ENCODE assay signal across 8 cellular contexts in genomic region chr22:37686002-37686982, GRCh38. TPM values are rescaled to one million over a fixed set of nuclear protein-coding genes. Genes with fewer than 3 reads are reported as not detected.
DNase-seq lines count a peak whose midpoint lies in the region; ATAC-seq and TF ChIP-seq lines count a peak whose summit lies in the region.

TSS of gene NOL12 (plus strand) at chr22:37686343. CDS start at chr22:37686393, 50 bp downstream.

- H3K27me3 Mint-ChIP-seq in HFFc6 (ENCODE audit: insufficient read depth) (peaks cover 4% of the 10 kb centered on the region; the same call in 1 of the 2 replicates), T-cell (no peaks in the 10 kb centered on the region)

- H3K36me3 ChIP-seq in heart left ventricle (peaks cover 0 to 35% (median 30%) of the 10 kb centered on the region in 9 donors), upper lobe of right lung (peaks cover 24% of the 10 kb centered on the region)

- H3K4me1 Mint-ChIP-seq in HFFc6 (ENCODE audit: low read depth) (peaks cover 29% of the 10 kb centered on the region), T-cell (peaks cover 32 to 33% (median 33%) of the 10 kb centered on the region in 3 donors)

- H3K27ac ChIP-seq in adipose tissue (ENCODE audit: low read depth, low read length), result no peak within 1 kb of the TSS
- H3K27ac ChIP-seq in heart left ventricle, result peak within 1 kb of the TSS; percentile 59 to 97 (median 90)
- peak within 1 kb of the TSS; percentile 93 for H3K27ac ChIP-seq in upper lobe of right lung

- CTCF ChIA-PET in T-cell (lab: Charles Lee), result interaction anchor here (0.6 to 1.3 kb wide), 8 partner anchors 9 to 94 kb away, joined by 3 to 7 read pairs (median 4); partner anchors contain the start of genes GGA1 (in 1 of the 2) and PDXP (in 1 of the 2)

- TF ChIP-seq POLR2A in heart left ventricle (IDR thresholded peaks at IDR 0.05), result no peak

- H3K4me1 ChIP-seq in heart left ventricle, result peaks cover 4 to 28% (median 17%) of the 10 kb centered on the region in 12 donors
- peaks cover 14% of the 10 kb centered on the region for H3K4me1 ChIP-seq in upper lobe of right lung

- peak; percentile 33; the same call in 1 of the 2 replicates for TF ChIP-seq CTCF in HFFc6 (IDR thresholded peaks at IDR 0.05)
- TF ChIP-seq CTCF in heart left ventricle (IDR thresholded peaks at IDR 0.05), result peak in 2 of 12 donors; percentile 7 to 41
- TF ChIP-seq CTCF in upper lobe of right lung (IDR thresholded peaks at IDR 0.05), result no peak

- H3K27me3 ChIP-seq in heart left ventricle (no peaks in the 10 kb centered on the region), upper lobe of right lung (no peaks in the 10 kb centered on the region)

- H3K36me3 Mint-ChIP-seq in HFFc6 (ENCODE audit: low read depth), result peaks cover 16% of the 10 kb centered on the region
- peaks cover 22% of the 10 kb centered on the region for H3K36me3 Mint-ChIP-seq in T-cell

- H3K4me3 Mint-ChIP-seq in HFFc6 (peak within 1 kb of the TSS; percentile 100), T-cell (peak within 1 kb of the TSS; percentile 93 to 96 (median 94))

- DNase-seq in GF-D8 (lab: John Stamatoyannopoulos, UW) (peak; percentile 66), HFFc6 (peak; percentile 73), NCI-H1105 (lab: John Stamatoyannopoulos, UW) (peak; percentile 69), T-cell (peak; percentile 54 to 83 (median 69)), heart left ventricle (peak; percentile 83 to 90 (median 85)), posterior vena cava (ENCODE audit: low spot score) (peak; percentile 94), upper lobe of right lung (peak; percentile 89)

- H3K9me3 Mint-ChIP-seq in HFFc6 (no peaks in the 10 kb centered on the region), T-cell (no peaks in the 10 kb centered on the region)

- POLR2A ChIA-PET in T-cell (lab: Charles Lee), result interaction anchor here (0.6 to 1.0 kb wide), 2 partner anchors 9 to 13 kb away, joined by 3 read pairs; no protein-coding TSS in a partner anchor

- H3K27ac Mint-ChIP-seq in HFFc6, result peak within 1 kb of the TSS; percentile 84
- peak within 1 kb of the TSS; percentile 92 to 95 for H3K27ac Mint-ChIP-seq in T-cell

- intact Hi-C loops in heart left ventricle (cut with DNase I) (loop anchor here in 6 of 10 donors (5.0 to 10.0 kb wide), 5 partner anchors 39 to 109 kb away; no protein-coding TSS in a partner anchor), posterior vena cava (cut with DNase I) (no loop called here), upper lobe of right lung (cut with DNase I) (loop anchor here (10.0 kb wide), 1 partner anchor 51 kb away; the partner anchor contains the start of gene SH3BP1)

- WGBS in adipose tissue, 3 donors, result 2 to 3% (median 2%) methylated on average over 58 to 62 of the region's 62 CpGs
- 2 to 3% (median 3%) methylated on average over 59 to 62 of the region's 62 CpGs for WGBS in heart left ventricle, 4 donors

- H3K9me3 ChIP-seq in heart left ventricle (no peaks in the 10 kb centered on the region), upper lobe of right lung (no peaks in the 10 kb centered on the region)

- ATAC-seq in T-cell (replicated peaks in 1 of 4) (peak; percentile 91 to 94 (median 92)), heart left ventricle (peak; percentile 79 to 96 (median 92)), upper lobe of right lung (peak; percentile 94)

- H3K4me3 ChIP-seq in heart left ventricle (peak within 1 kb of the TSS; percentile 59 to 92 (median 84)), upper lobe of right lung (peak within 1 kb of the TSS; percentile 86)

RNA-seq across cellular contexts. Expression of gene NOL12, which starts in this region (rescaled TPM):
- 10 to 100 TPM; 17.7 to 29.6 (median 26.9) TPM for total RNA-seq in HFFc6 (2021; fragmentation: NEBNext Ultra II Directional; extraction: Animal tissue kit (Norgen Biotek cat#: 25700))
- total RNA-seq in T-cell, result 10 to 100 TPM; 29.2 to 52.4 (median 47.5) TPM
- 10 to 100 TPM; 15.7 to 31.7 (median 17.5) TPM for polyA plus RNA-seq in adipose tissue
- 10 to 100 TPM in 8 of 9 donors, 1 to 10 TPM in 1; 8.0 to 16.3 (median 13.8) TPM for total RNA-seq in heart left ventricle
- polyA plus RNA-seq in heart left ventricle, result 10 to 100 TPM; 16.8 to 29.2 TPM
- total RNA-seq in posterior vena cava, result 10 to 100 TPM; 12.0 to 13.8 TPM
- 21.6 TPM for total RNA-seq in upper lobe of right lung

Comparison
In these comparisons a context has a peak if more than half of its experiments do, and no peak if none do; other contexts are left out.
1. intact Hi-C loops: an anchor here in heart left ventricle (5.0 to 10.0 kb wide) and upper lobe of right lung (10.0 kb wide); none called in posterior vena cava.